1 cellular context compared by ENCODE assay signal in the genomic region with DNA sequence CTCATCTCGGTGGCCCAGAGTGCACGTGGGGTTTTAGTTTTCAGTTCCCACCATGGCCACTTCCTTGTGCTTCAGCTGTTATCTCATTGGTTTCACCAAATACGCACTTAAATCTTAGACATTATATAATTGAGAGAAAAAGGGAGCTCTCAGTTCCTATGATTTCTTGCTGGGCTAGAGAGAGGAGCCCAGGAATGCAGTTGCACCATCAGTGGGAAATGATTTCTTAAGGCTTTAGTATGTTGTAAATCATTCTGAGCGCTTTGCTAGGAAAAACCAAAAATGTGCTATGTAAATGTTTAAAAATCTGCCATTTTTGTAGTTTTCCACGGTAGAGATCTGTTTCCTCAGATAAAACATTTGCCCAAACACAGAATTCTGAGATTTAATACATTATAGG.
TF ChIP-seq lines count a peak whose summit lies in the region.

No MANE protein-coding gene starts in this region.

TF ChIP-seq in HepG2, 621 proteins besides CTCF, POLR2A, EP300 and RAD21:
- no peak for TF ChIP-seq ZNF766 (CRISPR knock-in tag; IDR thresholded peaks at IDR 0.05; ENCODE audit: borderline replicate concordance)
- TF ChIP-seq ZNF263 (CRISPR knock-in tag; IDR thresholded peaks at IDR 0.05): no peak
- TF ChIP-seq MAFG (CRISPR knock-in tag; IDR thresholded peaks at IDR 0.05): no peak
- TF ChIP-seq PBX3 (CRISPR knock-in tag; IDR thresholded peaks at IDR 0.05; ENCODE audit: borderline replicate concordance): no peak
- TF ChIP-seq, protein P1, sequence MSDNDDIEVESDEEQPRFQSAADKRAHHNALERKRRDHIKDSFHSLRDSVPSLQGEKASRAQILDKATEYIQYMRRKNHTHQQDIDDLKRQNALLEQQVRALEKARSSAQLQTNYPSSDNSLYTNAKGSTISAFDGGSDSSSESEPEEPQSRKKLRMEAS (IDR thresholded peaks at IDR 0.05): no peak
- no peak for TF ChIP-seq ZNF674 (CRISPR knock-in tag; IDR thresholded peaks at IDR 0.05; ENCODE audit: low read depth)
- TF ChIP-seq FUBP1 (CRISPR knock-in tag; IDR thresholded peaks at IDR 0.05; ENCODE audit: borderline replicate concordance): no peak
- no peak for TF ChIP-seq ZNF550 (CRISPR knock-in tag; IDR thresholded peaks at IDR 0.05; ENCODE audit: borderline replicate concordance)
